In the genomic region with DNA sequence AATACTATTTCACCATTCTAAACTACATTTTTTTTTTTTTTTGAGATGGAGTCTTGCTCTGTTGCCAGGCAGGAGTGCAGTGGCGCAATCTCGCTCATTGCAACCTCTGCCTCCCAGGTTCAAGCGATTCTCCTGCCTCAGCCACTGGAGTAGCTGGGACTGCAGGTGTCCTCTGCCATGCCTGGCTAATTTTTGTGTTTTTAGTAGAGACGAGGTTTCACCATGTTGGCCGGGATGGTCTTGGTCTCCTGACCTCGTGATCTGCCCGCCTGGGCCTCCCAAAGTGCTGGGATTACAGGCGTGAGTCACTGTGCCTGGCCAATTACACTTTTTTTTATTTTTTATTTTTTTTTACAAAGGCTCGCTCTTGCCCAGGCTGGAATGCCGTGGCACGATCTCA, we compare ENCODE assay signal across 5 cellular contexts. TPM values are rescaled to one million over a fixed set of nuclear protein-coding genes. Genes with fewer than 3 reads are reported as not detected.
"Had no signal": no experiment of that assay in that cellular context is flagged by ENCODE, and none has a peak within 500 bp of the region (broad histone marks: within the 10 kb centered on the region; RNA-seq: fewer than 3 reads in every experiment).

No MANE protein-coding gene starts in this region.

RNA-seq across cellular contexts. Expression of a gene that starts 27.9 kb away (rescaled TPM):
- total RNA-seq: activated CD8-positive, alpha-beta memory T cell treated with anti-CD3 and anti-CD28 coated beads, Interleukin-2, amount 10 ng/mL, durations not matched to agents 7 days and 5 days; activated CD8-positive, alpha-beta T cell treated with anti-CD3 and anti-CD28 coated beads for 36 hours; chondrocyte had no signal
- polyA plus RNA-seq: keratinocyte, mammary epithelial cell had no signal

RNA-seq across cellular contexts. Expression of a gene that starts 31.2 kb away (rescaled TPM):
- total RNA-seq: activated CD8-positive, alpha-beta T cell treated with anti-CD3 and anti-CD28 coated beads for 36 hours had no signal
